1 cellular context compared by ENCODE assay signal in genomic region chr7:158655931-158656441, GRCh38.
A peak's percentile ranks its signal among the peaks of the same experiment; 100 is the strongest.
TF ChIP-seq lines count a peak whose summit lies in the region.

No MANE protein-coding gene starts in this region.

TF ChIP-seq in HepG2, 621 proteins besides CTCF, POLR2A, EP300 and RAD21:
- TF ChIP-seq MAFK (conservative IDR thresholded peaks at IDR 0.05 in 1 of 2, IDR thresholded peaks at IDR 0.05 in 1 of 2; ENCODE audit: low read length in 2 of 2), result peak; percentile 36 to 55
- no peak for TF ChIP-seq YEATS4 (CRISPR knock-in tag; IDR thresholded peaks at IDR 0.05; ENCODE audit: borderline replicate concordance)
- TF ChIP-seq ZBTB7A (CRISPR knock-in tag; IDR thresholded peaks at IDR 0.05), result no peak
- TF ChIP-seq NFE2L2 (IDR thresholded peaks at IDR 0.05; ENCODE audit: low read length), result peak; percentile 23; the same call in 1 of the 2 replicates
- peak; percentile 27; the same call in 1 of the 2 replicates for TF ChIP-seq MAFF (IDR thresholded peaks at IDR 0.05; ENCODE audit: low read depth, low read length)
